In the genomic region with DNA sequence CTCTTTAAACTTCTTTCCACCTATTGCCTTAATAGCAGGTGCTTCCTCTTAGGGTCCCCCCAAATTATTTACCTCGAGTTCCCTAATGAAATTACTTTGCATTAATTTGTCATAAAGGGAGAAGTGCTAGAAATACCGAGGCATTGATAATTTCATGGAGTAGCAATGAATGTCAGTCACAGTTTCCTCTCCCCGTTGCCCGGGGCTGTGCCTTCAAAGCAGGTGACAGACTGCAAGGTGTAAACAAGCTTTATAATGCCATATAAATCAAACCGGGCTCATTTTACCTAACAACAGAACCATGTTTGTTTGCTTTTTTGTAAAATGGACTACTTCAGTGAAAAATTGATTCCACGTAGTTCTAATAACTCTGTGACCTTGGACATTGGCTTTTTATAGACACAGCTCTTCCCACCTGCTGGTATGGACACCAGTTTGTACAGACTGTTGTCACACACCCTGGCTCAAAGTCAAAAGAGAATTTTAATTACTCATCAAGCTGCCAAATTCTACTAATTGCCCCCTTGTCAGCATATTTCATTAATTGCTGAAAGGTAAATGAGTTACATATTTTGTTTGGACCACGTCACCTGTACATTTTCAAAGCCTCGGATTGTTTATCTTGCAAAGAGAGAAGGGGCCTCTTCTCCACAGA, we compare ENCODE assay signal across 19 cellular contexts.
DNase-seq lines count a peak whose midpoint lies in the region; ATAC-seq and TF ChIP-seq lines count a peak whose summit lies in the region.
"Had no signal": no experiment of that assay in that cellular context is flagged by ENCODE, and none has a peak within 500 bp of the region (broad histone marks: within the 10 kb centered on the region; RNA-seq: fewer than 3 reads in every experiment).

No MANE protein-coding gene starts in this region.

- ATAC-seq in GM21423 (IDR thresholded peaks at IDR 0.05; ENCODE audit: unreplicated experiment): no peak
- ATAC-seq: activated T-cell treated with anti-CD3 and anti-CD28 coated beads, Interleukin-2, amount 50 U/mL, for 4 hours had no signal

- H3K27me3 ChIP-seq in BE2C: no peaks in the 10 kb centered on the region
- H3K27me3 ChIP-seq: ascending aorta, esophagus squamous epithelium had no signal

- H3K9me3 ChIP-seq in BE2C: no peaks in the 10 kb centered on the region
- H3K9me3 ChIP-seq: ascending aorta, esophagus squamous epithelium had no signal

- peaks cover 60% of the 10 kb centered on the region for H3K36me3 Mint-ChIP-seq in nephron progenitor cell (ENCODE audit: low read depth)
- H3K36me3 Mint-ChIP-seq: activated naive CD4-positive, alpha-beta T cell treated with anti-CD3 and anti-CD28 coated beads, Interleukin-2, amount 50 U/mL, for 24 hours; CD4-positive, alpha-beta memory T cell had no signal

- H3K36me3 ChIP-seq in BE2C: peaks cover 8% of the 10 kb centered on the region; the same call in 1 of the 2 replicates
- H3K36me3 ChIP-seq: ascending aorta had no signal

- DNase-seq in DMS79 (lab: John Stamatoyannopoulos, UW): peak; percentile 32
- peak; percentile 98 for DNase-seq in NCI-H1417 treated with DMSO at 0.1 percent for 48 hours (lab: John Stamatoyannopoulos, UW)
- peak; percentile 60 to 74 for DNase-seq in SHP77 (lab: John Stamatoyannopoulos, UW)
- no peak for DNase-seq in nephron progenitor cell
- DNase-seq in BE2C: no peak
- DNase-seq in activated CD8-positive, alpha-beta memory T cell treated with anti-CD3 and anti-CD28 coated beads for 24 hours: no peak
- DNase-seq: activated B cell treated with CpG ODN at 0.5 μM for 24 hours; activated CD4-positive, alpha-beta memory T cell treated with anti-CD3 and anti-CD28 coated beads, Interleukin-2, amount 10 ng/mL, durations not matched to agents 7 days and 5 days; activated T-cell treated with anti-CD3 and anti-CD28 coated beads, Interleukin-2, amount 50 U/mL, for 4 hours; CD4-positive, alpha-beta memory T cell; effector CD8-positive, alpha-beta T cell; esophagus squamous epithelium; HFFc6; NCI-H446 treated with DMSO at 0.1 percent for 48 hours; OCI-M1 had no signal

- TF ChIP-seq CTCF in nephron progenitor cell (IDR thresholded peaks at IDR 0.05) (no peak), BE2C (IDR thresholded peaks at IDR 0.05; ENCODE audit: low read depth, low read length) (no peak)

- peak overlapping the region; percentile 92 for H3K27ac Mint-ChIP-seq in nephron progenitor cell
- H3K27ac Mint-ChIP-seq: activated B cell treated with CpG ODN at 0.5 μM for 24 hours; activated CD4-positive, alpha-beta memory T cell treated with anti-CD3 and anti-CD28 coated beads, Interleukin-2, amount 10 ng/mL, durations not matched to agents 7 days and 5 days; activated naive CD4-positive, alpha-beta T cell treated with anti-CD3 and anti-CD28 coated beads, Interleukin-2, amount 50 U/mL, for 24 hours; HFFc6; T-helper 1 cell treated with Interleukin-12 subunit alpha and Interleukin-12 subunit beta and Interleukin-4 antibody, amounts not matched to agents 30 μg/mL and 1 μg/mL, for 36 hours had no signal

- peaks cover 89% of the 10 kb centered on the region for H3K4me1 Mint-ChIP-seq in nephron progenitor cell
- H3K4me1 Mint-ChIP-seq: activated B cell treated with CpG ODN at 0.5 μM for 24 hours; activated CD4-positive, alpha-beta memory T cell treated with anti-CD3 and anti-CD28 coated beads, Interleukin-2, amount 10 ng/mL, durations not matched to agents 7 days and 5 days; activated naive CD4-positive, alpha-beta T cell treated with anti-CD3 and anti-CD28 coated beads, Interleukin-2, amount 50 U/mL, for 24 hours; CD4-positive, alpha-beta memory T cell had no signal

- H3K4me3 Mint-ChIP-seq in nephron progenitor cell: no peak overlapping the region
- H3K4me3 Mint-ChIP-seq: activated B cell treated with CpG ODN at 0.5 μM for 24 hours; activated CD4-positive, alpha-beta memory T cell treated with anti-CD3 and anti-CD28 coated beads, Interleukin-2, amount 10 ng/mL, durations not matched to agents 7 days and 5 days; activated naive CD4-positive, alpha-beta T cell treated with anti-CD3 and anti-CD28 coated beads, Interleukin-2, amount 50 U/mL, for 24 hours; activated T-cell treated with anti-CD3 and anti-CD28 coated beads, Interleukin-2, amount 50 U/mL, for 4 hours; CD4-positive, alpha-beta memory T cell; HFFc6; T-helper 1 cell treated with Interleukin-12 subunit alpha and Interleukin-12 subunit beta and Interleukin-4 antibody, amounts not matched to agents 30 μg/mL and 1 μg/mL, for 36 hours had no signal

- H3K4me1 ChIP-seq in BE2C: no peaks in the 10 kb centered on the region
- H3K4me1 ChIP-seq: ascending aorta, esophagus squamous epithelium had no signal

- H3K4me3 ChIP-seq in BE2C (ENCODE audit: low read depth, low read length): no peak overlapping the region
- H3K4me3 ChIP-seq: ascending aorta, esophagus squamous epithelium had no signal

- no peaks in the 10 kb centered on the region for H3K27me3 Mint-ChIP-seq in nephron progenitor cell (ENCODE audit: low read depth, poor library complexity)
- H3K27me3 Mint-ChIP-seq: activated naive CD4-positive, alpha-beta T cell treated with anti-CD3 and anti-CD28 coated beads, Interleukin-2, amount 50 U/mL, for 24 hours had no signal

- no peaks in the 10 kb centered on the region for H3K9me3 Mint-ChIP-seq in nephron progenitor cell
- H3K9me3 Mint-ChIP-seq: activated B cell treated with CpG ODN at 0.5 μM for 24 hours; activated CD4-positive, alpha-beta memory T cell treated with anti-CD3 and anti-CD28 coated beads, Interleukin-2, amount 10 ng/mL, durations not matched to agents 7 days and 5 days; activated naive CD4-positive, alpha-beta T cell treated with anti-CD3 and anti-CD28 coated beads, Interleukin-2, amount 50 U/mL, for 24 hours; activated T-cell treated with anti-CD3 and anti-CD28 coated beads, Interleukin-2, amount 50 U/mL, for 4 hours; CD4-positive, alpha-beta memory T cell; HFFc6; T-helper 1 cell treated with Interleukin-12 subunit alpha and Interleukin-12 subunit beta and Interleukin-4 antibody, amounts not matched to agents 30 μg/mL and 1 μg/mL, for 36 hours had no signal

Comparison
In these comparisons a context has a peak if more than half of its experiments do, and no peak if none do; other contexts are left out.
1. DNase-seq: peak in DMS79 (single experiment), NCI-H1417 treated with DMSO at 0.1 percent for 48 hours (single experiment) and SHP77 (2 of 2); none in nephron progenitor cell (single experiment), BE2C (single experiment) and activated CD8-positive, alpha-beta memory T cell treated with anti-CD3 and anti-CD28 coated beads for 24 hours (single experiment).